14 cellular contexts compared by ENCODE assay signal in genomic region chr12:89073027-89073398, GRCh38.
A peak's percentile ranks its signal among the peaks of the same experiment; 100 is the strongest.
DNase-seq lines count a peak whose midpoint lies in the region; ATAC-seq and TF ChIP-seq lines count a peak whose summit lies in the region.
"Had no signal": no experiment of that assay in that cellular context is flagged by ENCODE, and none has a peak within 500 bp of the region (broad histone marks: within the 10 kb centered on the region; RNA-seq: fewer than 3 reads in every experiment).

No MANE protein-coding gene starts in this region.

- TF ChIP-seq POLR2A in transverse colon (IDR thresholded peaks at IDR 0.05), result no peak

- TF ChIP-seq EP300 in transverse colon (IDR thresholded peaks at IDR 0.05; ENCODE audit: low read depth), result no peak

- CTCF ChIA-PET in AG04450 (lab: Charles Lee), result interaction anchor here (1.5 kb wide), 1 partner anchor 389 kb away, joined by 6 read pairs; no protein-coding TSS in a partner anchor

- in situ Hi-C loops in GM23248 (cut with MboI) (no loop called here), transverse colon (cut with MboI; ENCODE audit: low pct_ligation_motif_present in 1 of 4, low pct_unique_long_range_greater_than_20kb in 1 of 4, low sequenced_read_pairs in 3 of 4) (no loop called here)

- H3K9ac ChIP-seq in GM23248, result no peak overlapping the region

- H3K9me3 ChIP-seq in AG04450 (ENCODE audit: control insufficient read depth, insufficient read depth, low read length) (no peaks in the 10 kb centered on the region), GM23248 (ENCODE audit: low read depth) (no peaks in the 10 kb centered on the region), RWPE2 (ENCODE audit: severe bottlenecking) (no peaks in the 10 kb centered on the region), transverse colon (no peaks in the 10 kb centered on the region)
- H3K9me3 ChIP-seq: tibial artery had no signal

- no peaks in the 10 kb centered on the region for H3K27me3 ChIP-seq in AG04450 (ENCODE audit: control insufficient read depth, insufficient read depth, low read length)
- H3K27me3 ChIP-seq in GM23248 (replicated peaks; ENCODE audit: insufficient read depth), result no peaks in the 10 kb centered on the region
- H3K27me3 ChIP-seq in RWPE2 (ENCODE audit: insufficient read depth, poor library complexity, severe bottlenecking), result no peaks in the 10 kb centered on the region
- H3K27me3 ChIP-seq in transverse colon, result no peaks in the 10 kb centered on the region
- H3K27me3 ChIP-seq: tibial artery had no signal

- intact Hi-C loops in transverse colon (cut with DNase I; ENCODE audit: low total_unique reads), result no loop called here

- H3F3A ChIP-seq in GM23248 (ENCODE audit: insufficient read depth), result peaks cover 54% of the 10 kb centered on the region

- WGBS in GM23248 (ENCODE audit: low coverage in 1 of 2, low lambda C conversion rate in 2 of 2, missing lambda C conversion rate in 2 of 2), 2 experiments, result 0 to 4% methylated on average over 1 of the region's 1 CpG
- 50 to 68% methylated on average over 1 of the region's 1 CpG for WGBS in transverse colon (ENCODE audit: low coverage in 1 of 2), 2 donors

- H3K27ac ChIP-seq in AG04450 (ENCODE audit: low read depth, low read length) (no peak overlapping the region), GM23248 (peak overlapping the region; percentile 59), RWPE2 (ENCODE audit: poor library complexity, severe bottlenecking) (no peak overlapping the region), transverse colon (no peak overlapping the region)
- H3K27ac ChIP-seq: tibial artery had no signal

- H3K4me1 ChIP-seq in GM23248 (ENCODE audit: insufficient read depth) (peaks cover 51% of the 10 kb centered on the region), RWPE2 (ENCODE audit: insufficient read depth, poor library complexity, severe bottlenecking) (peaks cover 4% of the 10 kb centered on the region), transverse colon (no peaks in the 10 kb centered on the region)
- H3K4me1 ChIP-seq: tibial artery had no signal

- no peaks in the 10 kb centered on the region for H4K20me1 ChIP-seq in GM23248 (ENCODE audit: insufficient read depth)

- peak overlapping the region; percentile 12 for H3K4me2 ChIP-seq in GM23248 (ENCODE audit: unreplicated experiment)

- H3K4me3 ChIP-seq in AG04450 (ENCODE audit: low read depth, low read length) (no peak overlapping the region), GM23248 (no peak overlapping the region), RWPE2 (ENCODE audit: severe bottlenecking) (no peak overlapping the region), transverse colon (no peak overlapping the region)
- H3K4me3 ChIP-seq: lung, tibial artery had no signal

- H3K9me2 ChIP-seq in GM23248 (ENCODE audit: insufficient read depth), result no peaks in the 10 kb centered on the region; the same call in 1 of the 2 replicates

- TF ChIP-seq CTCF in AG04450 (IDR thresholded peaks at IDR 0.05; ENCODE audit: low read depth, low read length) (no peak), RWPE2 (IDR thresholded peaks at IDR 0.05; ENCODE audit: poor library complexity, severe bottlenecking) (no peak), transverse colon (IDR thresholded peaks at IDR 0.05) (no peak)

- H3K36me3 ChIP-seq in GM23248 (ENCODE audit: low read depth), result no peaks in the 10 kb centered on the region
- H3K36me3 ChIP-seq in RWPE2 (ENCODE audit: low read depth), result no peaks in the 10 kb centered on the region
- H3K36me3 ChIP-seq in transverse colon, result no peaks in the 10 kb centered on the region
- H3K36me3 ChIP-seq: tibial artery had no signal

- POLR2A ChIA-PET in AG04450 (lab: Yijun Ruan, JAX), result interaction anchor here (1.0 kb wide), 1 partner anchor 279 kb away, joined by 4 read pairs; the partner anchor contains the start of gene DUSP6

- DNase-seq in AG04450 (ENCODE audit: low read depth, low spot score) (peak; percentile 65), GM23248 (peak; percentile 74), RWPE2 (ENCODE audit: low spot score) (no peak), glomerular visceral epithelial cell (ENCODE audit: extremely low spot score) (peak; percentile 41), transverse colon (no peak), SIG-M5 treated with dmso at 0.1 percent for 504 hours (lab: John Stamatoyannopoulos, UW; ENCODE audit: unreplicated experiment) (no peak)
- DNase-seq: DND-41; effector CD4-positive, alpha-beta T cell; NCI-H1092; stimulated activated CD4-positive, alpha-beta T cell treated with anti-CD3 and anti-CD28 coated beads, Interleukin-15, amount 100 ng/mL, for 24 hours; tibial artery had no signal

- no peaks in the 10 kb centered on the region for H3K79me2 ChIP-seq in GM23248 (ENCODE audit: insufficient read depth)

- peak; percentile 46; the same call in 2 of the 3 replicates for ATAC-seq in RWPE2 (ENCODE audit: low read depth)
- no peak for ATAC-seq in GM19023 (IDR thresholded peaks at IDR 0.05; ENCODE audit: unreplicated experiment)
- no peak for ATAC-seq in HG02840 (IDR thresholded peaks at IDR 0.05; ENCODE audit: low FRiP score, unreplicated experiment)

- H2AFZ ChIP-seq in GM23248, result peak overlapping the region; percentile 28

Comparison
In these comparisons a context has a peak if more than half of its experiments do, and no peak if none do; other contexts are left out.
1. DNase-seq: peak in AG04450 (single experiment), GM23248 (single experiment) and glomerular visceral epithelial cell (single experiment); none in RWPE2 (single experiment), transverse colon (single experiment) and SIG-M5 treated with dmso at 0.1 percent for 504 hours (single experiment).